ENCODE assay signal across 29 cellular contexts in genomic region chr9:9222730-9223129, GRCh38.
"Had no signal": no experiment of that assay in that cellular context is flagged by ENCODE, and none has a peak within 500 bp of the region (broad histone marks: within the 10 kb centered on the region; RNA-seq: fewer than 3 reads in every experiment).

No MANE protein-coding gene starts in this region.

- H3K4me3 ChIP-seq: colonic mucosa, coronary artery, dorsolateral prefrontal cortex, esophagus muscularis mucosa, esophagus squamous epithelium, gastrocnemius medialis, gastroesophageal sphincter, heart left ventricle, heart right ventricle had no signal

- H3K27ac ChIP-seq: colonic mucosa, coronary artery, dorsolateral prefrontal cortex, epithelial cell of prostate, esophagus muscularis mucosa, esophagus squamous epithelium, foreskin keratinocyte, gastrocnemius medialis, gastroesophageal sphincter, heart left ventricle, heart right ventricle had no signal

- H3K27me3 Mint-ChIP-seq: dendritic cell treated with granulocyte-macrophage colony-stimulating factor and Interleukin-4, amounts not matched to agents 40 ng/mL and 50 ng/mL, for 4 days; effector memory CD8-positive, alpha-beta T cell had no signal

- H3K27ac Mint-ChIP-seq: dendritic cell treated with granulocyte-macrophage colony-stimulating factor and Interleukin-4, amounts not matched to agents 40 ng/mL and 50 ng/mL, for 4 days; effector memory CD8-positive, alpha-beta T cell; endodermal cell had no signal

- DNase-seq: colonic mucosa; cortex of kidney; dermis blood vessel endothelial cell; dorsolateral prefrontal cortex; effector CD4-positive, alpha-beta T cell; effector CD8-positive, alpha-beta T cell; effector memory CD4-positive, alpha-beta T cell; effector memory CD8-positive, alpha-beta T cell; endodermal cell; erythroblast; esophagus squamous epithelium; foreskin fibroblast; foreskin keratinocyte; foreskin melanocyte; gastrocnemius medialis; glutamatergic neuron; head of caudate nucleus; heart left ventricle; heart right ventricle had no signal

- H3K4me3 Mint-ChIP-seq: dendritic cell treated with granulocyte-macrophage colony-stimulating factor and Interleukin-4, amounts not matched to agents 40 ng/mL and 50 ng/mL, for 4 days; effector memory CD8-positive, alpha-beta T cell; endodermal cell had no signal

- H3K4me1 ChIP-seq: colonic mucosa, esophagus muscularis mucosa, esophagus squamous epithelium, foreskin keratinocyte, gastrocnemius medialis, gastroesophageal sphincter, heart left ventricle, heart right ventricle had no signal

- H3K36me3 ChIP-seq: colonic mucosa, esophagus muscularis mucosa, esophagus squamous epithelium, gastrocnemius medialis, gastroesophageal sphincter, heart left ventricle, heart right ventricle had no signal

- H3K9me3 ChIP-seq: colonic mucosa, esophagus muscularis mucosa, esophagus squamous epithelium, gastrocnemius medialis, gastroesophageal sphincter, heart right ventricle had no signal

- FAIRE-seq: colon, endometrium, endothelial cell of umbilical vein, frontal cortex had no signal

- H3K9me3 Mint-ChIP-seq: dendritic cell treated with granulocyte-macrophage colony-stimulating factor and Interleukin-4, amounts not matched to agents 40 ng/mL and 50 ng/mL, for 4 days had no signal

- ATAC-seq: effector memory CD8-positive, alpha-beta T cell; esophagus mucosa; foreskin keratinocyte; gastrocnemius medialis; gastroesophageal sphincter; heart left ventricle; heart right ventricle had no signal

- H3K27me3 ChIP-seq: colonic mucosa, dorsolateral prefrontal cortex, esophagus muscularis mucosa, esophagus squamous epithelium, foreskin keratinocyte, gastrocnemius medialis, gastroesophageal sphincter, heart left ventricle, heart right ventricle had no signal
